Comparison of ENCODE assay signal across 8 cellular contexts in genomic region chr1:20634594-20635084, GRCh38. TPM values are rescaled to one million over a fixed set of nuclear protein-coding genes. Genes with fewer than 3 reads are reported as not detected.
DNase-seq lines count a peak whose midpoint lies in the region; ATAC-seq and TF ChIP-seq lines count a peak whose summit lies in the region.

No MANE protein-coding gene starts in this region.

- H3K14ac ChIP-seq in trophoblast cell (ENCODE audit: low read length): no peak overlapping the region

- H3K27ac ChIP-seq in heart left ventricle: peak overlapping the region in 11 of 12 donors; percentile 89 to 100 (median 97)
- no peak overlapping the region for H3K27ac ChIP-seq in trophoblast cell (ENCODE audit: low read depth, low read length)

- no peaks in the 10 kb centered on the region for H3K27me3 ChIP-seq in heart left ventricle
- no peaks in the 10 kb centered on the region for H3K27me3 ChIP-seq in trophoblast cell (ENCODE audit: insufficient read depth, low read length)

- H2BK120ac ChIP-seq in trophoblast cell (ENCODE audit: insufficient read depth, low read length, poor library complexity): no peak overlapping the region

- H3K18ac ChIP-seq in trophoblast cell (ENCODE audit: low read length): no peak overlapping the region

- 5 to 9% (median 7%) methylated on average over 4 of the region's 4 CpGs for WGBS in heart left ventricle, 4 donors
- no CpG with 5 or more reads among the region's 4 CpGs for WGBS in trophoblast cell (ENCODE audit: extremely low coverage, insufficient coverage, insufficient read length)

- no peak overlapping the region for H2BK12ac ChIP-seq in trophoblast cell (ENCODE audit: low read length)

- H4K8ac ChIP-seq in trophoblast cell (ENCODE audit: low read depth, low read length): no peak overlapping the region

- H3K4me2 ChIP-seq in trophoblast cell (ENCODE audit: low read length): peak overlapping the region; percentile 88

- ATAC-seq in heart left ventricle (peak; percentile 35 to 75 (median 67)), GM19455 (IDR thresholded peaks at IDR 0.05; ENCODE audit: unreplicated experiment) (no peak)

- H3K4me3 ChIP-seq in heart left ventricle: peak overlapping the region; percentile 81 to 100 (median 97)
- H3K4me3 ChIP-seq in trophoblast cell (ENCODE audit: low read depth, low read length): no peak overlapping the region

- no peak overlapping the region for H4K12ac ChIP-seq in trophoblast cell (ENCODE audit: low read depth, low read length)

- H3K9me3 ChIP-seq in heart left ventricle (no peaks in the 10 kb centered on the region), trophoblast cell (ENCODE audit: insufficient read depth, low read depth, low read length) (no peaks in the 10 kb centered on the region)

- intact Hi-C loops in heart left ventricle (cut with DNase I): loop anchor here in 7 of 10 donors (1.0 to 5.0 kb wide), 5 partner anchors 27 to 127 kb away; partner anchors contain the start of genes CDA (in 1 of the 7), DDOST (in 1 of the 7) and MUL1 (in 1 of the 7)

- H3K36me3 ChIP-seq in heart left ventricle: peaks cover 0 to 38% (median 33%) of the 10 kb centered on the region in 9 donors
- H3K36me3 ChIP-seq in trophoblast cell (ENCODE audit: control insufficient read depth in 1 of 2, insufficient read depth in 2 of 2, low read length in 2 of 2): peaks cover 10 to 16% of the 10 kb centered on the region in 2 experiments

- H3K4ac ChIP-seq in trophoblast cell (ENCODE audit: low read depth, low read length): no peak overlapping the region

- H3K79me2 ChIP-seq in trophoblast cell (ENCODE audit: control insufficient read depth, insufficient read depth, low read length, poor library complexity): peaks cover 2% of the 10 kb centered on the region

- no peak overlapping the region for H4K91ac ChIP-seq in trophoblast cell (ENCODE audit: low read depth, low read length)

- no peak overlapping the region for H2AFZ ChIP-seq in trophoblast cell (ENCODE audit: insufficient read depth, low read length, poor library complexity)

- no peak overlapping the region for H2AK5ac ChIP-seq in trophoblast cell (ENCODE audit: low read length)

- H3K23ac ChIP-seq in trophoblast cell (ENCODE audit: low read length): no peak overlapping the region

- TF ChIP-seq CTCF in heart left ventricle (IDR thresholded peaks at IDR 0.05): no peak

- DNase-seq in NCI-H2081 (lab: John Stamatoyannopoulos, UW): peak; percentile 26 to 29
- DNase-seq in NCI-H2081 treated with DMSO at 0.1 percent for 48 hours (lab: John Stamatoyannopoulos, UW): no peak
- DNase-seq in NCI-H345 (lab: John Stamatoyannopoulos, UW): peak; percentile 75
- DNase-seq in activated naive CD4-positive, alpha-beta T cell treated with anti-CD3 and anti-CD28 coated beads, Interleukin-2, amount 50 U/mL, for 16 hours: peak; percentile 22
- peak in 4 of 5 donors; percentile 42 to 71 (median 55) for DNase-seq in heart left ventricle
- DNase-seq in trophoblast cell: peak in 1 of 2 donors; percentile 43
- DNase-seq in stimulated activated CD4-positive, alpha-beta T cell treated with anti-CD3 and anti-CD28 coated beads, Interleukin-2, amount 100 ng/mL, for 48 hours: no peak

- TF ChIP-seq POLR2A in heart left ventricle (IDR thresholded peaks at IDR 0.05): no peak

- H3K9ac ChIP-seq in trophoblast cell (ENCODE audit: low read length): no peak overlapping the region

- H3K4me1 ChIP-seq in heart left ventricle: peaks cover 0 to 31% (median 15%) of the 10 kb centered on the region in 12 donors
- peaks cover 7 to 10% of the 10 kb centered on the region in 2 experiments for H3K4me1 ChIP-seq in trophoblast cell (ENCODE audit: control insufficient read depth in 1 of 2, insufficient read depth in 2 of 2, low read length in 2 of 2)

- peaks cover 4% of the 10 kb centered on the region for H3K79me1 ChIP-seq in trophoblast cell (ENCODE audit: low read length)

- no peak overlapping the region for H2BK5ac ChIP-seq in trophoblast cell (ENCODE audit: low read depth, low read length, poor library complexity)

RNA-seq across cellular contexts. Expression of gene PINK1, which starts 1.4 kb away (rescaled TPM):
- 100 to 1,000 TPM; 147 to 418 (median 258) TPM for total RNA-seq in heart left ventricle
- polyA plus RNA-seq in heart left ventricle: 100 to 1,000 TPM; 210 to 314 TPM
- polyA plus RNA-seq in trophoblast cell (2013): 21.6 and 21.9 TPM in 2 replicates

RNA-seq across cellular contexts. Expression of gene DDOST, which starts 26.5 kb away (rescaled TPM):
- total RNA-seq in heart left ventricle: 100 to 1,000 TPM; 110 to 175 (median 128) TPM
- polyA plus RNA-seq in heart left ventricle: 100 to 1,000 TPM in 1 of 2 donors, 10 to 100 TPM in 1; 88.9 to 211 TPM
- 241 and 250 TPM in 2 replicates for polyA plus RNA-seq in trophoblast cell (2013)

RNA-seq across cellular contexts. Expression of gene CDA, which starts 45.7 kb away (rescaled TPM):
- 1 to 10 TPM in 7 of 9 donors, under 1 TPM in 2; 0.63 to 7.6 (median 2.8) TPM for total RNA-seq in heart left ventricle
- polyA plus RNA-seq in heart left ventricle: 1 to 10 TPM; 2.9 to 5.1 TPM
- polyA plus RNA-seq in trophoblast cell (2013): 0.16 and 0.21 TPM in 2 replicates

Comparison
In these comparisons a context has a peak if more than half of its experiments do, and no peak if none do; other contexts are left out.
1. DNase-seq: peak in NCI-H2081 (2 of 2), NCI-H345 (single experiment), activated naive CD4-positive, alpha-beta T cell treated with anti-CD3 and anti-CD28 coated beads, Interleukin-2, amount 50 U/mL, for 16 hours (single experiment) and heart left ventricle (4 of 5); none in NCI-H2081 treated with DMSO at 0.1 percent for 48 hours (single experiment) and stimulated activated CD4-positive, alpha-beta T cell treated with anti-CD3 and anti-CD28 coated beads, Interleukin-2, amount 100 ng/mL, for 48 hours (0 of 2).